ENCODE assay signal across 9 cellular contexts in genomic region chr6:151285121-151285520, GRCh38. TPM values are rescaled to one million over a fixed set of nuclear protein-coding genes. Genes with fewer than 3 reads are reported as not detected.
DNase-seq lines count a peak whose midpoint lies in the region; ATAC-seq and TF ChIP-seq lines count a peak whose summit lies in the region.
"Had no signal": no experiment of that assay in that cellular context is flagged by ENCODE, and none has a peak within 500 bp of the region (broad histone marks: within the 10 kb centered on the region; RNA-seq: fewer than 3 reads in every experiment).

No MANE protein-coding gene starts in this region.

- in situ Hi-C loops in transverse colon (cut with MboI; ENCODE audit: low pct_ligation_motif_present in 1 of 4, low pct_unique_long_range_greater_than_20kb in 1 of 4, low sequenced_read_pairs in 3 of 4), result no loop called here

- no peak for TF ChIP-seq POLR2A in transverse colon (IDR thresholded peaks at IDR 0.05)

- H3K36me3 ChIP-seq in transverse colon, result no peaks in the 10 kb centered on the region

- H3K4me3 Mint-ChIP-seq in activated T-cell treated with anti-CD3 and anti-CD28 coated beads, Interleukin-2, amount 50 U/mL, for 24 hours, result no peak overlapping the region

- no peaks in the 10 kb centered on the region for H3K27me3 ChIP-seq in transverse colon

- no peaks in the 10 kb centered on the region for H3K9me3 Mint-ChIP-seq in activated T-cell treated with anti-CD3 and anti-CD28 coated beads, Interleukin-2, amount 50 U/mL, for 24 hours

- TF ChIP-seq CTCF in cardiac fibroblast (IDR thresholded peaks at IDR 0.05; ENCODE audit: low read depth, low read length), result no peak
- TF ChIP-seq CTCF in transverse colon (IDR thresholded peaks at IDR 0.05), result no peak

- intact Hi-C loops in transverse colon (cut with DNase I; ENCODE audit: low total_unique reads), result no loop called here

- no peak overlapping the region for H3K4me3 ChIP-seq in cardiac fibroblast (replicated peaks in 1 of 2; ENCODE audit: low read depth in 2 of 2, low read length in 2 of 2)
- no peak overlapping the region for H3K4me3 ChIP-seq in transverse colon

- H3K4me1 ChIP-seq in transverse colon, result peaks cover 3 to 18% (median 5%) of the 10 kb centered on the region in 4 donors

- peak overlapping the region; percentile 53 to 89 (median 62) for H3K27ac ChIP-seq in transverse colon

- ATAC-seq in left lobe of liver, result peak; percentile 41
- ATAC-seq in HG02798 (IDR thresholded peaks at IDR 0.05; ENCODE audit: poor library complexity, unreplicated experiment), result no peak

- H3K36me3 Mint-ChIP-seq in activated T-cell treated with anti-CD3 and anti-CD28 coated beads, Interleukin-2, amount 50 U/mL, for 24 hours (ENCODE audit: low read depth), result no peaks in the 10 kb centered on the region

- peaks cover 52% of the 10 kb centered on the region for H3K27me3 Mint-ChIP-seq in activated T-cell treated with anti-CD3 and anti-CD28 coated beads, Interleukin-2, amount 50 U/mL, for 24 hours

- no peak for DNase-seq in activated T-cell treated with anti-CD3 and anti-CD28 coated beads, Interleukin-2, amount 50 U/mL, for 24 hours
- no peak for DNase-seq in activated T-cell treated with anti-CD3 and anti-CD28 coated beads for 4 hours
- peak; percentile 80 to 84 for DNase-seq in cardiac fibroblast (ENCODE audit: low read depth in 2 of 2)
- no peak for DNase-seq in left lobe of liver (ENCODE audit: low spot score)
- DNase-seq in transverse colon, result no peak
- no peak for DNase-seq in NCI-H187 (lab: John Stamatoyannopoulos, UW)
- no peak for DNase-seq in NCI-H2081 treated with DMSO at 0.1 percent for 48 hours (lab: John Stamatoyannopoulos, UW)
- DNase-seq: activated effector memory CD4-positive, alpha-beta T cell treated with anti-CD3 and anti-CD28 coated beads, Interleukin-2, amount 50 U/mL, for 16 hours had no signal

- no peaks in the 10 kb centered on the region for H3K9me3 ChIP-seq in transverse colon

- peaks cover 36% of the 10 kb centered on the region for H3K4me1 Mint-ChIP-seq in activated T-cell treated with anti-CD3 and anti-CD28 coated beads, Interleukin-2, amount 50 U/mL, for 24 hours (ENCODE audit: low read depth)

- TF ChIP-seq EP300 in transverse colon (IDR thresholded peaks at IDR 0.05; ENCODE audit: low read depth), result no peak

- H3K27ac Mint-ChIP-seq in activated T-cell treated with anti-CD3 and anti-CD28 coated beads, Interleukin-2, amount 50 U/mL, for 24 hours, result peak overlapping the region; percentile 75

RNA-seq across cellular contexts. Expression of gene AKAP12, which starts 45.4 kb away (rescaled TPM):
- total RNA-seq in left lobe of liver, result 3.4 TPM
- total RNA-seq in transverse colon, result 10 to 100 TPM; 25.7 to 61.7 (median 53.1) TPM

Comparison
In these comparisons a context has a peak if more than half of its experiments do, and no peak if none do; other contexts are left out.
1. DNase-seq: peak in cardiac fibroblast (2 of 2); none in activated T-cell treated with anti-CD3 and anti-CD28 coated beads, Interleukin-2, amount 50 U/mL, for 24 hours (single experiment), activated T-cell treated with anti-CD3 and anti-CD28 coated beads for 4 hours (single experiment), left lobe of liver (single experiment), transverse colon (single experiment), NCI-H187 (0 of 2) and NCI-H2081 treated with DMSO at 0.1 percent for 48 hours (single experiment).